ENCODE assay signal across 1 cellular context in genomic region chr6:15152720-15153119, GRCh38.
TF ChIP-seq lines count a peak whose summit lies in the region.

No MANE protein-coding gene starts in this region.

TF ChIP-seq in K562, 482 proteins besides CTCF, POLR2A, EP300 and RAD21 (continued from another document and continues in another):
- TF ChIP-seq, protein P1, sequence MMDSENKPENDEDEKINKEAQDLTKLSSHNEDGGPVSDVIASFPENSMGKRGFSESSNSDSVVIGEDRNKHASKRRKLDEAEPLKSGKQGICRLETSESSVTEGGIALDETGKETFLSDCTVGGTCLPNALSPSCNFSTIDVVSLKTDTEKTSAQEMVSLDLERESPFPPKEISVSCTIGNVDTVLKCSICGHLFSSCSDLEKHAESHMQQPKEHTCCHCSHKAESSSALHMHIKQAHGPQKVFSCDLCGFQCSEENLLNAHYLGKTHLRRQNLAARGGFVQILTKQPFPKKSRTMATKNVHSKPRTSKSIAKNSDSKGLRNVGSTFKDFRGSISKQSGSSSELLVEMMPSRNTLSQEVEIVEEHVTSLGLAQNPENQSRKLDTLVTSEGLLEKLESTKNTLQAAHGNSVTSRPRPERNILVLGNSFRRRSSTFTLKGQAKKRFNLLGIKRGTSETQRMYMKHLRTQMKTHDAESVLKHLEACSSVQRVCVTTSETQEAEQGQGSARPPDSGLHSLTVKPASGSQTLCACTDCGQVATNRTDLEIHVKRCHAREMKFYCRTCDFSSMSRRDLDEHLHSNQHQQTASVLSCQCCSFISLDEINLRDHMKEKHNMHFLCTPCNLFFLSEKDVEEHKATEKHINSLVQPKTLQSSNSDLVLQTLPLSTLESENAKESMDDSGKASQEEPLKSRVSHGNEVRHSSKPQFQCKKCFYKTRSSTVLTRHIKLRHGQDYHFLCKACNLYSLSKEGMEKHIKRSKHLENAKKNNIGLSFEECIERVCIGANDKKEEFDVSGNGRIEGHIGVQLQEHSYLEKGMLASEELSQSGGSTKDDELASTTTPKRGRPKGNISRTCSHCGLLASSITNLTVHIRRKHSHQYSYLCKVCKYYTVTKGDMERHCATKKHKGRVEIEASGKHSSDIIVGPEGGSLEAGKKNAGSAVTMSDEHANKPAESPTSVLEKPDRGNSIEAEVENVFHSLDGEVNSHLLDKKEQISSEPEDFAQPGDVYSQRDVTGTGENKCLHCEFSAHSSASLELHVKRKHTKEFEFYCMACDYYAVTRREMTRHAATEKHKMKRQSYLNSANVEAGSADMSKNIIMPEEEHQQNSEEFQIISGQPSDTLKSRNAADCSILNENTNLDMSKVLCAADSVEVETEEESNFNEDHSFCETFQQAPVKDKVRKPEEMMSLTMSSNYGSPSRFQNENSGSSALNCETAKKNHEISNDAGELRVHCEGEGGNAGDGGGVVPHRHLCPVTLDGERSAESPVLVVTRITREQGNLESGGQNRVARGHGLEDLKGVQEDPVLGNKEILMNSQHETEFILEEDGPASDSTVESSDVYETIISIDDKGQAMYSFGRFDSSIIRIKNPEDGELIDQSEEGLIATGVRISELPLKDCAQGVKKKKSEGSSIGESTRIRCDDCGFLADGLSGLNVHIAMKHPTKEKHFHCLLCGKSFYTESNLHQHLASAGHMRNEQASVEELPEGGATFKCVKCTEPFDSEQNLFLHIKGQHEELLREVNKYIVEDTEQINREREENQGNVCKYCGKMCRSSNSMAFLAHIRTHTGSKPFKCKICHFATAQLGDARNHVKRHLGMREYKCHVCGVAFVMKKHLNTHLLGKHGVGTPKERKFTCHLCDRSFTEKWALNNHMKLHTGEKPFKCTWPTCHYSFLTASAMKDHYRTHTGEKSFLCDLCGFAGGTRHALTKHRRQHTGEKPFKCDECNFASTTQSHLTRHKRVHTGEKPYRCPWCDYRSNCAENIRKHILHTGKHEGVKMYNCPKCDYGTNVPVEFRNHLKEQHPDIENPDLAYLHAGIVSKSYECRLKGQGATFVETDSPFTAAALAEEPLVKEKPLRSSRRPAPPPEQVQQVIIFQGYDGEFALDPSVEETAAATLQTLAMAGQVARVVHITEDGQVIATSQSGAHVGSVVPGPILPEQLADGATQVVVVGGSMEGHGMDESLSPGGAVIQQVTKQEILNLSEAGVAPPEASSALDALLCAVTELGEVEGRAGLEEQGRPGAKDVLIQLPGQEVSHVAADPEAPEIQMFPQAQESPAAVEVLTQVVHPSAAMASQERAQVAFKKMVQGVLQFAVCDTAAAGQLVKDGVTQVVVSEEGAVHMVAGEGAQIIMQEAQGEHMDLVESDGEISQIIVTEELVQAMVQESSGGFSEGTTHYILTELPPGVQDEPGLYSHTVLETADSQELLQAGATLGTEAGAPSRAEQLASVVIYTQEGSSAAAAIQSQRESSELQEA (IDR thresholded peaks at IDR 0.05; ENCODE audit: low read depth), result no peak
- TF ChIP-seq CTBP1 (IDR thresholded peaks at IDR 0.05; ENCODE audit: borderline replicate concordance) (peak; percentile 58; the same call in 1 of the 2 replicates), CHCHD3 (CRISPR knock-in tag; IDR thresholded peaks at IDR 0.05) (no peak), NCOA6 (IDR thresholded peaks at IDR 0.05) (no peak), ZNF124 (CRISPR knock-in tag; IDR thresholded peaks at IDR 0.05) (no peak), CBX3 (IDR thresholded peaks at IDR 0.05; ENCODE audit: borderline replicate concordance in 1 of 2, low read length in 2 of 2) (no peak), PRMT5 (CRISPR knock-in tag; IDR thresholded peaks at IDR 0.05) (no peak), GABPB1 (CRISPR knock-in tag; IDR thresholded peaks at IDR 0.05) (no peak), ZNF449 (CRISPR knock-in tag; IDR thresholded peaks at IDR 0.05) (no peak), CHD4 (IDR thresholded peaks at IDR 0.05; ENCODE audit: insufficient read depth, insufficient replicate concordance, low read depth, low read length, poor library complexity, severe bottlenecking) (no peak), KDM5B (IDR thresholded peaks at IDR 0.05; ENCODE audit: insufficient replicate concordance, low read depth, low read length) (no peak), GATA2 (CRISPR knock-in tag; IDR thresholded peaks at IDR 0.05) (peak; percentile 38; the same call in 1 of the 2 replicates), CBX1 (IDR thresholded peaks at IDR 0.05; ENCODE audit: low read depth) (no peak), ZNF184 (CRISPR knock-in tag; IDR thresholded peaks at IDR 0.05) (no peak), TAL1 (IDR thresholded peaks at IDR 0.05) (peak; percentile 55), ZHX1 (conservative IDR thresholded peaks at IDR 0.05; ENCODE audit: low read length) (no peak), AFF1 (IDR thresholded peaks at IDR 0.05; ENCODE audit: low read depth in 1 of 2, partially characterized antibody in 2 of 2) (no peak), POLR2G (IDR thresholded peaks at IDR 0.05; ENCODE audit: low read depth, low read length) (no peak), UBTF (IDR thresholded peaks at IDR 0.05; ENCODE audit: borderline replicate concordance in 1 of 2, low read depth in 2 of 2, low read length in 2 of 2) (no peak), SAP30 (IDR thresholded peaks at IDR 0.05; ENCODE audit: borderline replicate concordance, insufficient read depth, low read depth, low read length, poor library complexity, severe bottlenecking) (no peak), MCM2 (IDR thresholded peaks at IDR 0.05; ENCODE audit: low read depth) (no peak)
- TF ChIP-seq, protein P2, sequence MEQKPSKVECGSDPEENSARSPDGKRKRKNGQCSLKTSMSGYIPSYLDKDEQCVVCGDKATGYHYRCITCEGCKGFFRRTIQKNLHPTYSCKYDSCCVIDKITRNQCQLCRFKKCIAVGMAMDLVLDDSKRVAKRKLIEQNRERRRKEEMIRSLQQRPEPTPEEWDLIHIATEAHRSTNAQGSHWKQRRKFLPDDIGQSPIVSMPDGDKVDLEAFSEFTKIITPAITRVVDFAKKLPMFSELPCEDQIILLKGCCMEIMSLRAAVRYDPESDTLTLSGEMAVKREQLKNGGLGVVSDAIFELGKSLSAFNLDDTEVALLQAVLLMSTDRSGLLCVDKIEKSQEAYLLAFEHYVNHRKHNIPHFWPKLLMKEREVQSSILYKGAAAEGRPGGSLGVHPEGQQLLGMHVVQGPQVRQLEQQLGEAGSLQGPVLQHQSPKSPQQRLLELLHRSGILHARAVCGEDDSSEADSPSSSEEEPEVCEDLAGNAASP (IDR thresholded peaks at IDR 0.05), result no peak
- TF ChIP-seq, protein P3, sequence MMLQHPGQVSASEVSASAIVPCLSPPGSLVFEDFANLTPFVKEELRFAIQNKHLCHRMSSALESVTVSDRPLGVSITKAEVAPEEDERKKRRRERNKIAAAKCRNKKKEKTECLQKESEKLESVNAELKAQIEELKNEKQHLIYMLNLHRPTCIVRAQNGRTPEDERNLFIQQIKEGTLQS (IDR thresholded peaks at IDR 0.05), result no peak
- TF ChIP-seq, protein P3 (CRISPR knock-in tag; conservative IDR thresholded peaks at IDR 0.05), result no peak
- TF ChIP-seq, protein P4, sequence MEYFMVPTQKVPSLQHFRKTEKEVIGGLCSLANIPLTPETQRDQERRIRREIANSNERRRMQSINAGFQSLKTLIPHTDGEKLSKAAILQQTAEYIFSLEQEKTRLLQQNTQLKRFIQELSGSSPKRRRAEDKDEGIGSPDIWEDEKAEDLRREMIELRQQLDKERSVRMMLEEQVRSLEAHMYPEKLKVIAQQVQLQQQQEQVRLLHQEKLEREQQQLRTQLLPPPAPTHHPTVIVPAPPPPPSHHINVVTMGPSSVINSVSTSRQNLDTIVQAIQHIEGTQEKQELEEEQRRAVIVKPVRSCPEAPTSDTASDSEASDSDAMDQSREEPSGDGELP (CRISPR knock-in tag; IDR thresholded peaks at IDR 0.05; ENCODE audit: borderline replicate concordance), result no peak
- TF ChIP-seq, protein P5, sequence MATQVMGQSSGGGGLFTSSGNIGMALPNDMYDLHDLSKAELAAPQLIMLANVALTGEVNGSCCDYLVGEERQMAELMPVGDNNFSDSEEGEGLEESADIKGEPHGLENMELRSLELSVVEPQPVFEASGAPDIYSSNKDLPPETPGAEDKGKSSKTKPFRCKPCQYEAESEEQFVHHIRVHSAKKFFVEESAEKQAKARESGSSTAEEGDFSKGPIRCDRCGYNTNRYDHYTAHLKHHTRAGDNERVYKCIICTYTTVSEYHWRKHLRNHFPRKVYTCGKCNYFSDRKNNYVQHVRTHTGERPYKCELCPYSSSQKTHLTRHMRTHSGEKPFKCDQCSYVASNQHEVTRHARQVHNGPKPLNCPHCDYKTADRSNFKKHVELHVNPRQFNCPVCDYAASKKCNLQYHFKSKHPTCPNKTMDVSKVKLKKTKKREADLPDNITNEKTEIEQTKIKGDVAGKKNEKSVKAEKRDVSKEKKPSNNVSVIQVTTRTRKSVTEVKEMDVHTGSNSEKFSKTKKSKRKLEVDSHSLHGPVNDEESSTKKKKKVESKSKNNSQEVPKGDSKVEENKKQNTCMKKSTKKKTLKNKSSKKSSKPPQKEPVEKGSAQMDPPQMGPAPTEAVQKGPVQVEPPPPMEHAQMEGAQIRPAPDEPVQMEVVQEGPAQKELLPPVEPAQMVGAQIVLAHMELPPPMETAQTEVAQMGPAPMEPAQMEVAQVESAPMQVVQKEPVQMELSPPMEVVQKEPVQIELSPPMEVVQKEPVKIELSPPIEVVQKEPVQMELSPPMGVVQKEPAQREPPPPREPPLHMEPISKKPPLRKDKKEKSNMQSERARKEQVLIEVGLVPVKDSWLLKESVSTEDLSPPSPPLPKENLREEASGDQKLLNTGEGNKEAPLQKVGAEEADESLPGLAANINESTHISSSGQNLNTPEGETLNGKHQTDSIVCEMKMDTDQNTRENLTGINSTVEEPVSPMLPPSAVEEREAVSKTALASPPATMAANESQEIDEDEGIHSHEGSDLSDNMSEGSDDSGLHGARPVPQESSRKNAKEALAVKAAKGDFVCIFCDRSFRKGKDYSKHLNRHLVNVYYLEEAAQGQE (CRISPR knock-in tag; IDR thresholded peaks at IDR 0.05; ENCODE audit: low read depth), result no peak
